Comparison of ENCODE assay signal across 8 cellular contexts in the genomic region with DNA sequence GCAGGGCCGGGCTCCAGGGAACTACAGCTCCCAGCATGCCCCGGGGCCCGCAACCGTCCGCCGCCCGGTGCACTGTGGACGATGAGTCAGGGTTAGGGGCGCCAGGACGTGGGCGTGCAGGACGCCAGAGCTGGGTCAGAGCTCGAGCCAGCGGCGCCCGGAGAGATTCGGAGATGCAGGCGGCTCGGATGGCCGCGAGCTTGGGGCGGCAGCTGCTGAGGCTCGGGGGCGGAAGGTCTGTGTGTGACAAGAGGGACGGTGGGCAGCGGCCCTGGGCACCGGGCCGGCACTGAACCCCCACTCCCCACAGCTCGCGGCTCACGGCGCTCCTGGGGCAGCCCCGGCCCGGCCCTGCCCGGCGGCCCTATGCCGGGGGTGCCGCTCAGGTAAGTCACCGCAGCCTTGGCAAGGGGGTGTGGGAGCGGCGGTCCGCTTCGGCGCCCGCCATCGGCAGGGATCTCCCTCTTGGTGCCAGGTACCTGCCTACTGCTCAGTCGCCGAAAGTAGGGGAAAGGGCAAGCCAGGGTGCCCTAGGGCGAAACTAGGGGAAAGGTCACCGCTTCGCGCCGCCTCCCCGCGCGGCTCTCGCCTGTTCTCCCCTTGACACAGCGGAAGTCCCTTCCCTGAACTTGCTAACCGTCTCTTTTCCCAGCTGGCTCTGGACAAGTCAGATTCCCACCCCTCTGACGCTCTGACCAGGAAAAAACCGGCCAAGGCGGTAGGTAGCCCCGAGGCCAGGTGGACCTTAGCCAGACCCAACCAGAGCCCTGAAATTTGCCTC. TPM values are rescaled to one million over a fixed set of nuclear protein-coding genes. Genes with fewer than 3 reads are reported as not detected.
DNase-seq lines count a peak whose midpoint lies in the region; ATAC-seq and TF ChIP-seq lines count a peak whose summit lies in the region.

Gene ACADVL, plus strand, starts transcription at position 127 of the 781 bp plus-strand sequence. Its CDS starts 47 bp downstream, at position 174.
Gene DLG4, minus strand, starts transcription at position 25 of the 781 bp plus-strand sequence.

- CTCF ChIA-PET in A673 (lab: Charles Lee) (interaction anchor here (0.6 to 2.0 kb wide), 5 partner anchors 16 to 151 kb away, joined by 3 to 13 read pairs (median 5); no protein-coding TSS in a partner anchor), PC-9 (lab: Charles Lee) (interaction anchor here (0.5 to 2.2 kb wide), 5 partner anchors 19 to 234 kb away, joined by 3 to 30 read pairs (median 4); partner anchors contain the start of genes GABARAP and PHF23)

- TF ChIP-seq CTCF in A673 (conservative IDR thresholded peaks at IDR 0.05; ENCODE audit: low read depth, low read length) (no peak), PC-9 (conservative IDR thresholded peaks at IDR 0.05) (no peak)

- H3K36me3 ChIP-seq in A673 (ENCODE audit: insufficient read depth, low read length, poor library complexity, severe bottlenecking) (peaks cover 40% of the 10 kb centered on the region), PC-9 (ENCODE audit: low read depth) (peaks cover 31% of the 10 kb centered on the region), esophagus (ENCODE audit: control insufficient read depth in 2 of 2, insufficient read depth in 2 of 2, low read length in 1 of 2) (peaks cover 17 to 35% of the 10 kb centered on the region in 2 donors), mucosa of stomach (ENCODE audit: control insufficient read depth, insufficient read depth, low read length) (peaks cover 24% of the 10 kb centered on the region)

- H3F3A ChIP-seq in PC-9 (ENCODE audit: insufficient read depth, low read depth), result peaks cover 48% of the 10 kb centered on the region

- H3K27ac ChIP-seq in A673 (ENCODE audit: low read depth, low read length, poor library complexity, severe bottlenecking), result peak within 1 kb of the TSS; percentile 93
- peak within 1 kb of the TSS; percentile 98 for H3K27ac ChIP-seq in PC-9
- H3K27ac ChIP-seq in esophagus (ENCODE audit: low read depth in 2 of 2, low read length in 1 of 2), result peak within 1 kb of the TSS; percentile 98 to 100

- peaks cover 36% of the 10 kb centered on the region for H3K4me1 ChIP-seq in A673 (ENCODE audit: insufficient read depth, low read length, poor library complexity, severe bottlenecking)
- H3K4me1 ChIP-seq in PC-9 (replicated peaks; ENCODE audit: insufficient read depth), result peaks cover 36% of the 10 kb centered on the region
- H3K4me1 ChIP-seq in esophagus (ENCODE audit: control insufficient read depth in 2 of 2, insufficient read depth in 2 of 2, low read length in 1 of 2), result peaks cover 7 to 15% of the 10 kb centered on the region in 2 donors
- H3K4me1 ChIP-seq in mucosa of stomach (ENCODE audit: control insufficient read depth, insufficient read depth, low read length), result peaks cover 33% of the 10 kb centered on the region

- 0% methylated on average over 62 to 63 of the region's 63 CpGs for WGBS in esophagus, 2 donors

- peaks cover 34% of the 10 kb centered on the region for H3K79me2 ChIP-seq in PC-9 (ENCODE audit: low read depth)

- peak; percentile 75 for TF ChIP-seq POLR2A in GM18526 (IDR thresholded peaks at IDR 0.05; ENCODE audit: extremely low read depth, insufficient read length)

- peak within 1 kb of the TSS; percentile 87 for H3K9ac ChIP-seq in mucosa of stomach (ENCODE audit: low read length)

- peak within 1 kb of the TSS; percentile 89 for H3K4me2 ChIP-seq in PC-9

- no peaks in the 10 kb centered on the region for H3K9me3 ChIP-seq in A673 (ENCODE audit: low read depth, low read length, poor library complexity, severe bottlenecking)
- no peaks in the 10 kb centered on the region for H3K9me3 ChIP-seq in PC-9 (ENCODE audit: insufficient read depth, low read depth)
- H3K9me3 ChIP-seq in esophagus (ENCODE audit: control insufficient read depth in 2 of 2, insufficient read depth in 1 of 2, low read depth in 1 of 2, low read length in 1 of 2), result no peaks in the 10 kb centered on the region
- no peaks in the 10 kb centered on the region for H3K9me3 ChIP-seq in mucosa of stomach (ENCODE audit: control insufficient read depth, low read length)

- H3K4me3 ChIP-seq in A673 (ENCODE audit: low read depth, low read length, poor library complexity, severe bottlenecking) (peak within 1 kb of the TSS; percentile 94), PC-9 (peak within 1 kb of the TSS; percentile 77), esophagus (ENCODE audit: low read depth in 1 of 2, low read length in 2 of 2) (peak within 1 kb of the TSS; percentile 80 to 91), mucosa of stomach (ENCODE audit: low read length) (peak within 1 kb of the TSS; percentile 64)

- POLR2A ChIA-PET in A673 (lab: Charles Lee; ENCODE audit: low non-redundant PET), result interaction anchor here (0.5 to 0.7 kb wide), 3 partner anchors 14 to 609 kb away, joined by 3 to 4 read pairs (median 3); partner anchors contain the start of gene DVL2
- POLR2A ChIA-PET in PC-9 (lab: Charles Lee; ENCODE audit: unreplicated experiment), result interaction anchor here (0.5 to 1.1 kb wide), 14 partner anchors 10 to 258 kb away, joined by 3 to 11 read pairs (median 5); partner anchors contain the start of genes DVL2, GABARAP and PHF23

- no peaks in the 10 kb centered on the region for H3K9me2 ChIP-seq in PC-9 (ENCODE audit: insufficient read depth)

- peak; percentile 85 for DNase-seq in A673 (ENCODE audit: low spot score)
- DNase-seq in PC-9, result peak; percentile 95 to 98
- peak; percentile 90 to 92 for DNase-seq in activated T-cell treated with anti-CD3 and anti-CD28 coated beads, Interleukin-2, amount 50 U/mL, for 48 hours
- DNase-seq in stimulated activated CD8-positive, alpha-beta memory T cell treated with anti-CD3 and anti-CD28 coated beads, Interleukin-7, amount 100 ng/mL, for 24 hours (ENCODE audit: low read depth), result peak; percentile 65

- H4K20me1 ChIP-seq in PC-9 (ENCODE audit: insufficient read depth), result peaks cover 36% of the 10 kb centered on the region

- intact Hi-C loops in A673 (cut with micrococcal nuclease; ENCODE audit: unreplicated experiment) (no loop called here), PC-9 (cut with micrococcal nuclease; ENCODE audit: unreplicated experiment) (loop anchor here (5.0 kb wide), 1 partner anchor 87 kb away; the partner anchor contains the start of gene EIF5A)

- H2AFZ ChIP-seq in PC-9, result peak within 1 kb of the TSS; percentile 84

- peak; percentile 72 for ATAC-seq in HG03280 (IDR thresholded peaks at IDR 0.05; ENCODE audit: unreplicated experiment)

- H3K27me3 ChIP-seq in A673 (replicated peaks; ENCODE audit: insufficient read depth, low read depth, low read length, poor library complexity), result no peaks in the 10 kb centered on the region
- no peaks in the 10 kb centered on the region for H3K27me3 ChIP-seq in PC-9 (ENCODE audit: insufficient read depth, low read depth)
- H3K27me3 ChIP-seq in esophagus (ENCODE audit: control insufficient read depth in 1 of 2, insufficient read depth in 2 of 2, low read length in 2 of 2), result no peaks in the 10 kb centered on the region
- H3K27me3 ChIP-seq in mucosa of stomach (ENCODE audit: control insufficient read depth, insufficient read depth, low read length), result no peaks in the 10 kb centered on the region

- BruUV-seq in A673 (replicated peaks; lab: Mats Ljungman, UMichigan), result no TSS peak
- BruUV-seq in PC-9 (replicated peaks; lab: Mats Ljungman, UMichigan), result TSS peak; percentile 51

RNA-seq across cellular contexts. Expression of gene ACADVL, which starts in this region (rescaled TPM):
- total RNA-seq in A673 (2021), result 425 and 509 TPM in 2 replicates
- 531 and 604 TPM in 2 replicates for total RNA-seq in PC-9 (2021)
- 100 to 1,000 TPM; 484 to 979 TPM for polyA plus RNA-seq in esophagus

RNA-seq across cellular contexts. Expression of gene DLG4, which starts in this region (rescaled TPM):
- total RNA-seq in A673 (2021) (74.7 and 86.6 TPM in 2 replicates), PC-9 (2021) (27.1 and 32.8 TPM in 2 replicates)
- polyA plus RNA-seq in esophagus, result 10 to 100 TPM in 1 of 2 donors, 1 to 10 TPM in 1; 3.2 to 11.8 TPM

Comparison
In these comparisons a context has a peak if more than half of its experiments do, and no peak if none do; other contexts are left out.
1. Peak in every context shown above with its lines: DNase-seq, ATAC-seq, H3K4me3 ChIP-seq and H3K27ac ChIP-seq.